Comparison of ENCODE assay signal across 8 cellular contexts in genomic region chr5:170633235-170634041, GRCh38.
DNase-seq lines count a peak whose midpoint lies in the region; ATAC-seq and TF ChIP-seq lines count a peak whose summit lies in the region.

No MANE protein-coding gene starts in this region.

- H3K4me1 Mint-ChIP-seq in mesothelial cell of epicardium: peaks cover 28% of the 10 kb centered on the region

- no peaks in the 10 kb centered on the region for H3K27me3 ChIP-seq in tibial nerve

- no peak for TF ChIP-seq CTCF in epithelial cell of esophagus (IDR thresholded peaks at IDR 0.05; ENCODE audit: insufficient read depth, low read depth, low read length, missing control alignments)
- TF ChIP-seq CTCF in mesothelial cell of epicardium (IDR thresholded peaks at IDR 0.05; ENCODE audit: unreplicated experiment): peak; percentile 54
- peak in 2 of 5 experiments; percentile 23 to 28 for TF ChIP-seq CTCF in tibial nerve (IDR thresholded peaks at IDR 0.05)

- ATAC-seq in HG03521 (IDR thresholded peaks at IDR 0.05; ENCODE audit: unreplicated experiment): no peak

- H3K27ac ChIP-seq in tibial nerve: peak overlapping the region; percentile 66 to 92 (median 79)

- no peaks in the 10 kb centered on the region for H3K9me3 Mint-ChIP-seq in mesothelial cell of epicardium

- peak; percentile 70 for DNase-seq in Daoy (ENCODE audit: low read depth)
- DNase-seq in HT1080 (ENCODE audit: low read depth): peak; percentile 59
- peak; percentile 44 for DNase-seq in SKM-1 treated with dmso at 0.1 percent for 144 hours (lab: John Stamatoyannopoulos, UW; ENCODE audit: unreplicated experiment)
- DNase-seq in epithelial cell of esophagus (ENCODE audit: low read depth): peak; percentile 10
- DNase-seq in mesothelial cell of epicardium (ENCODE audit: low spot score in 2 of 2, unreplicated experiment in 2 of 2): peak in 1 of 2 experiments; percentile 58
- peak in 1 of 2 donors; percentile 82 for DNase-seq in tibial nerve (ENCODE audit: low spot score in 2 of 2)
- DNase-seq in stimulated activated CD4-positive, alpha-beta T cell treated with anti-CD3 and anti-CD28 coated beads, Interleukin-12 subunit alpha, Interleukin-12 subunit beta, amount 100 ng/mL, for 4 hours: no peak

- H3K9me3 ChIP-seq in tibial nerve: no peaks in the 10 kb centered on the region

- H3K27ac Mint-ChIP-seq in mesothelial cell of epicardium: peak overlapping the region; percentile 95

- no peak overlapping the region for H3K4me3 ChIP-seq in epithelial cell of esophagus (ENCODE audit: low read length)
- peak overlapping the region in 3 of 4 donors; percentile 4 to 37 (median 21) for H3K4me3 ChIP-seq in tibial nerve

- 2 to 3% methylated on average over 14 to 18 of the region's 24 CpGs for WGBS in tibial nerve, 2 donors

- peak in 1 of 2 donors; percentile 76 for TF ChIP-seq EP300 in tibial nerve (IDR thresholded peaks at IDR 0.05)

- no peaks in the 10 kb centered on the region for H3K36me3 ChIP-seq in tibial nerve

- peaks cover 0 to 45% (median 23%) of the 10 kb centered on the region in 4 donors for H3K4me1 ChIP-seq in tibial nerve

- no peaks in the 10 kb centered on the region for H3K36me3 Mint-ChIP-seq in mesothelial cell of epicardium

- H3K27me3 Mint-ChIP-seq in mesothelial cell of epicardium (ENCODE audit: low read depth): peaks cover 20% of the 10 kb centered on the region

- TF ChIP-seq POLR2A in tibial nerve (IDR thresholded peaks at IDR 0.05): no peak

- H3K4me3 Mint-ChIP-seq in mesothelial cell of epicardium: peak overlapping the region; percentile 68
